ENCODE assay signal across 13 cellular contexts in the genomic region with DNA sequence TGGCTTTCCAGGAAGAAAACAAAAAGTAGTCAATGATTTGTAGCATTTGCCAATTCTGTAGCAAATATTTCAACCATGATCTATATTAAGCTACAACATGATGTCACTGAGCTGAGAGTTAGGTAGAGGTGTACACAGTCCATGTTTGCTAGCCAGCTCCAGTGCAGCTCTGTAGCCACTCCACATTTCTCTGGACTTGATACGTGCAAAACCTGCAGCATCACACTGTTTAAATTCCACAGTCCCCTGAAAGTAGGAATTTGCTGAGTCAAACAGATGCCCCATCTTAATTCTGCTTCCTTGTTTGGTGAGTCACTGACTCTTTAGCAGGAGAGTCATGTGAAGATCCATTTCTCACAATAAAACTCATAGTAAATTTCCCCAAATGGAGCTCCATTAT.
DNase-seq lines count a peak whose midpoint lies in the region; ATAC-seq, FAIRE-seq and TF ChIP-seq lines count a peak whose summit lies in the region.
"Had no signal": no experiment of that assay in that cellular context is flagged by ENCODE, and none has a peak within 500 bp of the region (broad histone marks: within the 10 kb centered on the region; RNA-seq: fewer than 3 reads in every experiment).

No MANE protein-coding gene starts in this region.

- ATAC-seq in HG02981 (IDR thresholded peaks at IDR 0.05; ENCODE audit: unreplicated experiment) (peak; percentile 43), HG02642 (IDR thresholded peaks at IDR 0.05; ENCODE audit: poor library complexity, unreplicated experiment) (no peak)

- no peaks in the 10 kb centered on the region for H3K9me3 Mint-ChIP-seq in astrocyte (ENCODE audit: unreplicated experiment)
- no peaks in the 10 kb centered on the region for H3K9me3 Mint-ChIP-seq in activated CD4-positive, alpha-beta memory T cell treated with anti-CD3 and anti-CD28 coated beads for 36 hours

- H3K4me3 Mint-ChIP-seq in astrocyte (ENCODE audit: unreplicated experiment) = no peak overlapping the region
- no peak overlapping the region for H3K4me3 Mint-ChIP-seq in activated CD4-positive, alpha-beta memory T cell treated with anti-CD3 and anti-CD28 coated beads for 36 hours
- H3K4me3 Mint-ChIP-seq: IgD-negative memory B cell had no signal

- H3K27ac ChIP-seq in astrocyte (ENCODE audit: low read depth, low read length) = peak overlapping the region; percentile 17
- H3K27ac ChIP-seq: BLaER1 treated with 17β-estradiol and CSF1 and Interleukin-3, amounts not matched to agents 10 nM and 100 nM; right lobe of liver had no signal

- TF ChIP-seq CTCF in AG10803 (conservative IDR thresholded peaks at IDR 0.05; ENCODE audit: low read length) = no peak
- TF ChIP-seq CTCF in astrocyte (IDR thresholded peaks at IDR 0.05; ENCODE audit: insufficient read depth, low read depth, low read length) = no peak

- H3K4me3 ChIP-seq in AG10803 (ENCODE audit: low read length) (no peak overlapping the region), astrocyte (ENCODE audit: insufficient read depth, low read depth, low read length) (no peak overlapping the region)
- H3K4me3 ChIP-seq: BLaER1 treated with 17β-estradiol and CSF1 and Interleukin-3, amounts not matched to agents 10 nM and 100 nM; right lobe of liver had no signal

- H3K9me3 ChIP-seq in astrocyte (ENCODE audit: insufficient read depth, low read depth, low read length) = no peaks in the 10 kb centered on the region
- H3K9me3 ChIP-seq: BLaER1 treated with 17β-estradiol and CSF1 and Interleukin-3, amounts not matched to agents 10 nM and 100 nM; right lobe of liver had no signal

- intact Hi-C loops in activated CD4-positive, alpha-beta memory T cell treated with anti-CD3 and anti-CD28 coated beads for 36 hours (cut with micrococcal nuclease) = no loop called here

- peaks cover 32% of the 10 kb centered on the region for H3K4me1 ChIP-seq in astrocyte (ENCODE audit: insufficient read depth, low read length)
- H3K4me1 ChIP-seq: right lobe of liver had no signal

- H3K27ac Mint-ChIP-seq in astrocyte (ENCODE audit: unreplicated experiment) = peak overlapping the region; percentile 92
- H3K27ac Mint-ChIP-seq in activated CD4-positive, alpha-beta memory T cell treated with anti-CD3 and anti-CD28 coated beads for 36 hours = no peak overlapping the region
- H3K27ac Mint-ChIP-seq: IgD-negative memory B cell had no signal

- peak overlapping the region; percentile 29 for H3K4me2 ChIP-seq in astrocyte (ENCODE audit: low read length)
- H3K4me2 ChIP-seq: BLaER1 treated with 17β-estradiol and CSF1 and Interleukin-3, amounts not matched to agents 10 nM and 100 nM had no signal

- H2AFZ ChIP-seq in astrocyte (ENCODE audit: low read depth, low read length) = no peak overlapping the region

- H3K36me3 Mint-ChIP-seq in astrocyte (ENCODE audit: low read depth, unreplicated experiment) = no peaks in the 10 kb centered on the region
- H3K36me3 Mint-ChIP-seq in activated CD4-positive, alpha-beta memory T cell treated with anti-CD3 and anti-CD28 coated beads for 36 hours = no peaks in the 10 kb centered on the region

- FAIRE-seq in astrocyte (lab: Jason Lieb, UNC) = peak; percentile 76

- POLR2A ChIA-PET in activated CD4-positive, alpha-beta memory T cell treated with anti-CD3 and anti-CD28 coated beads for 36 hours (lab: Charles Lee) = no interaction called here

- no peaks in the 10 kb centered on the region for H3K79me2 ChIP-seq in astrocyte (ENCODE audit: insufficient read depth, low read length)

- H4K20me1 ChIP-seq in astrocyte (ENCODE audit: insufficient read depth, low read length) = no peaks in the 10 kb centered on the region
- H4K20me1 ChIP-seq: BLaER1 treated with 17β-estradiol and CSF1 and Interleukin-3, amounts not matched to agents 10 nM and 100 nM had no signal

- H3K27me3 Mint-ChIP-seq in astrocyte (ENCODE audit: low read depth, unreplicated experiment) = no peaks in the 10 kb centered on the region
- no peaks in the 10 kb centered on the region for H3K27me3 Mint-ChIP-seq in activated CD4-positive, alpha-beta memory T cell treated with anti-CD3 and anti-CD28 coated beads for 36 hours
- H3K27me3 Mint-ChIP-seq: IgD-negative memory B cell had no signal

- CTCF ChIA-PET in activated CD4-positive, alpha-beta memory T cell treated with anti-CD3 and anti-CD28 coated beads for 36 hours (lab: Charles Lee) = no interaction called here

- H3K4me1 Mint-ChIP-seq in astrocyte (ENCODE audit: low read depth, unreplicated experiment) = peaks cover 44% of the 10 kb centered on the region
- H3K4me1 Mint-ChIP-seq in activated CD4-positive, alpha-beta memory T cell treated with anti-CD3 and anti-CD28 coated beads for 36 hours (ENCODE audit: low read depth) = no peaks in the 10 kb centered on the region

- H3K36me3 ChIP-seq in astrocyte (ENCODE audit: insufficient read depth, low read length) = no peaks in the 10 kb centered on the region
- H3K36me3 ChIP-seq: BLaER1 treated with 17β-estradiol and CSF1 and Interleukin-3, amounts not matched to agents 10 nM and 100 nM; right lobe of liver had no signal

- no peak overlapping the region for H3K9ac ChIP-seq in astrocyte (ENCODE audit: low read length)
- H3K9ac ChIP-seq: BLaER1 treated with 17β-estradiol and CSF1 and Interleukin-3, amounts not matched to agents 10 nM and 100 nM had no signal

- DNase-seq in AG10803 (ENCODE audit: low read depth) (peak; percentile 53), astrocyte (ENCODE audit: low read depth) (peak; percentile 89), kidney glomerular epithelial cell (lab: John Stamatoyannopoulos, UW) (peak; percentile 71), DMS153 treated with DMSO at 0.1 percent for 48 hours (lab: John Stamatoyannopoulos, UW; ENCODE audit: unreplicated experiment) (no peak), NCI-H1930 (lab: John Stamatoyannopoulos, UW) (no peak)
- no peak for DNase-seq in activated CD4-positive, alpha-beta memory T cell treated with anti-CD3 and anti-CD28 coated beads for 36 hours
- DNase-seq: activated T-cell treated with anti-CD3 and anti-CD28 coated beads, Interleukin-2, amount 50 U/mL, for 48 hours; NCI-H2107; right lobe of liver had no signal

- H3K27me3 ChIP-seq in astrocyte (ENCODE audit: insufficient read depth, low read length) = no peaks in the 10 kb centered on the region
- H3K27me3 ChIP-seq: BLaER1 treated with 17β-estradiol and CSF1 and Interleukin-3, amounts not matched to agents 10 nM and 100 nM; right lobe of liver had no signal

Comparison
In these comparisons a context has a peak if more than half of its experiments do, and no peak if none do; other contexts are left out.
1. DNase-seq: peak in AG10803 (single experiment), astrocyte (single experiment) and kidney glomerular epithelial cell (single experiment); none in DMS153 treated with DMSO at 0.1 percent for 48 hours (single experiment), activated CD4-positive, alpha-beta memory T cell treated with anti-CD3 and anti-CD28 coated beads for 36 hours (single experiment) and NCI-H1930 (0 of 2).